In genomic region chr16:68658258-68658973, GRCh38 we compare ENCODE assay signal across 15 cellular contexts. TPM values are rescaled to one million over a fixed set of nuclear protein-coding genes. Genes with fewer than 3 reads are reported as not detected.
DNase-seq lines count a peak whose midpoint lies in the region; ATAC-seq and TF ChIP-seq lines count a peak whose summit lies in the region.
"Had no signal": no experiment of that assay in that cellular context is flagged by ENCODE, and none has a peak within 500 bp of the region (broad histone marks: within the 10 kb centered on the region; RNA-seq: fewer than 3 reads in every experiment).

No MANE protein-coding gene starts in this region.

- H3K27me3 Mint-ChIP-seq in mesothelial cell of epicardium (ENCODE audit: low read depth) (no peaks in the 10 kb centered on the region), natural killer cell (ENCODE audit: low read depth in 2 of 2) (peaks cover 0 to 9% of the 10 kb centered on the region in 2 donors)

- no peak for TF ChIP-seq RAD21 in Ishikawa (IDR thresholded peaks at IDR 0.05; ENCODE audit: low read depth)

- no peak for TF ChIP-seq EP300 in Ishikawa (IDR thresholded peaks at IDR 0.05; ENCODE audit: borderline replicate concordance)

- DNase-seq in AG09309 (ENCODE audit: low read depth), result peak; percentile 61
- DNase-seq in colonic mucosa, result peak; percentile 72
- DNase-seq in mesothelial cell of epicardium (ENCODE audit: low spot score in 2 of 2, unreplicated experiment in 2 of 2), result peak in 1 of 2 experiments; percentile 48
- no peak for DNase-seq in SKM-1 (lab: John Stamatoyannopoulos, UW; ENCODE audit: unreplicated experiment)
- no peak for DNase-seq in cerebellum (ENCODE audit: low spot score)
- no peak for DNase-seq in natural killer cell
- no peak for DNase-seq in iPS-NIHi7 (ENCODE audit: extremely low spot score)
- DNase-seq: CD8-positive, alpha-beta memory T cell; NCI-H1048; stimulated activated CD4-positive, alpha-beta T cell treated with anti-CD3 and anti-CD28 coated beads, Interleukin-4, amount 100 ng/mL, for 4 hours had no signal

- H3K27ac Mint-ChIP-seq in mesothelial cell of epicardium, result peak overlapping the region; percentile 90
- no peak overlapping the region for H3K27ac Mint-ChIP-seq in natural killer cell
- H3K27ac Mint-ChIP-seq: CD8-positive, alpha-beta memory T cell had no signal

- peaks cover 9% of the 10 kb centered on the region for H3K36me3 Mint-ChIP-seq in mesothelial cell of epicardium
- H3K36me3 Mint-ChIP-seq in natural killer cell, result no peaks in the 10 kb centered on the region
- H3K36me3 Mint-ChIP-seq: CD8-positive, alpha-beta memory T cell had no signal

- no peaks in the 10 kb centered on the region for H3K36me3 ChIP-seq in colonic mucosa
- H3K36me3 ChIP-seq: uterus had no signal

- TF ChIP-seq CTCF in AG09309 (IDR thresholded peaks at IDR 0.05; ENCODE audit: control insufficient read depth, insufficient read depth, low read depth, low read length, missing control alignments) (no peak), colonic mucosa (IDR thresholded peaks at IDR 0.05) (no peak), mesothelial cell of epicardium (IDR thresholded peaks at IDR 0.05; ENCODE audit: unreplicated experiment) (no peak), natural killer cell (IDR thresholded peaks at IDR 0.05) (no peak)

- H3K9me3 Mint-ChIP-seq in mesothelial cell of epicardium (no peaks in the 10 kb centered on the region), natural killer cell (no peaks in the 10 kb centered on the region)
- H3K9me3 Mint-ChIP-seq: CD8-positive, alpha-beta memory T cell; central memory CD8-positive, alpha-beta T cell had no signal

- H3K9me3 ChIP-seq in colonic mucosa, result no peaks in the 10 kb centered on the region
- H3K9me3 ChIP-seq: uterus had no signal

- H3K4me1 Mint-ChIP-seq in mesothelial cell of epicardium (peaks cover 47% of the 10 kb centered on the region), natural killer cell (no peaks in the 10 kb centered on the region)
- H3K4me1 Mint-ChIP-seq: CD8-positive, alpha-beta memory T cell; central memory CD8-positive, alpha-beta T cell had no signal

- no peak overlapping the region for H3K27ac ChIP-seq in colonic mucosa

- H3K4me3 ChIP-seq in AG09309 (ENCODE audit: control insufficient read depth, low read depth, low read length) (no peak overlapping the region), colonic mucosa (no peak overlapping the region)
- H3K4me3 ChIP-seq: uterus had no signal

- no peaks in the 10 kb centered on the region for H3K4me1 ChIP-seq in colonic mucosa
- H3K4me1 ChIP-seq: uterus had no signal

- H3K9ac ChIP-seq in colonic mucosa (ENCODE audit: low read depth in 2 of 2, low read length in 2 of 2), result no peak overlapping the region

- ATAC-seq in natural killer cell, result no peak
- ATAC-seq: Right ventricle myocardium inferior had no signal

- H3K27me3 ChIP-seq in colonic mucosa, result no peaks in the 10 kb centered on the region
- H3K27me3 ChIP-seq: uterus had no signal

- H3K4me3 Mint-ChIP-seq in mesothelial cell of epicardium, result peak overlapping the region; percentile 26
- H3K4me3 Mint-ChIP-seq in natural killer cell, result no peak overlapping the region
- H3K4me3 Mint-ChIP-seq: CD8-positive, alpha-beta memory T cell; central memory CD8-positive, alpha-beta T cell had no signal

- intact Hi-C loops in colonic mucosa (cut with DNase I) (no loop called here), natural killer cell (cut with micrococcal nuclease) (no loop called here)

TF ChIP-seq in Ishikawa, 13 proteins besides CTCF, POLR2A, EP300 and RAD21:
- TF ChIP-seq TEAD4 (IDR thresholded peaks at IDR 0.05) (0 out of 2 replicates have a peak, but pooled peaks have one; percentile 14), TCF12 (IDR thresholded peaks at IDR 0.05; ENCODE audit: low read depth) (no peak), FOXM1 (IDR thresholded peaks at IDR 0.05; ENCODE audit: borderline replicate concordance, low read depth) (no peak), CEBPB (IDR thresholded peaks at IDR 0.05) (no peak), YY1 (IDR thresholded peaks at IDR 0.05; ENCODE audit: low read depth) (no peak), USF1 (IDR thresholded peaks at IDR 0.05) (no peak), NFIC (IDR thresholded peaks at IDR 0.05) (peak; percentile 65), MAX (IDR thresholded peaks at IDR 0.05) (no peak), CREB1 (IDR thresholded peaks at IDR 0.05; ENCODE audit: low read depth) (no peak)

RNA-seq across cellular contexts. Expression of gene CDH3, which starts 13.3 kb away (rescaled TPM):
- total RNA-seq in colonic mucosa, result 1 to 10 TPM; 3.6 to 3.9 TPM
- 179 to 180 TPM (median 180 TPM) in 3 replicates for total RNA-seq in mesothelial cell of epicardium
- total RNA-seq in cerebellum, result 4.9 TPM
- total RNA-seq in natural killer cell, result under 1 TPM in 2 of 3 donors, not detected in 1; 0.79 to 0.92 TPM
- total RNA-seq: activated CD8-positive, alpha-beta memory T cell treated with anti-CD3 and anti-CD28 coated beads for 36 hours; CD8-positive, alpha-beta memory T cell; Right ventricle myocardium inferior had no signal

Comparison
In these comparisons a context has a peak if more than half of its experiments do, and no peak if none do; other contexts are left out.
1. DNase-seq: peak in AG09309 (single experiment) and colonic mucosa (single experiment); none in SKM-1 (single experiment), cerebellum (single experiment), natural killer cell (single experiment) and iPS-NIHi7 (single experiment).
2. RNA of gene CDH3, which starts 13.3 kb away (total RNA-seq): 179 to 180 TPM in mesothelial cell of epicardium; 4.9 TPM in cerebellum (single experiment), 3.6 to 3.9 TPM in colonic mucosa and 0.79 to 0.92 TPM in natural killer cell; every median in the first group is over 10 times any median in the second.